1 cellular context compared by ENCODE assay signal in genomic region chr4:51844157-51845054, GRCh38.
TF ChIP-seq lines count a peak whose summit lies in the region.

No MANE protein-coding gene starts in this region.

TF ChIP-seq in HepG2, 621 proteins besides CTCF, POLR2A, EP300 and RAD21 (continued from another document):
- TF ChIP-seq ZNF816 (CRISPR knock-in tag; IDR thresholded peaks at IDR 0.05; ENCODE audit: borderline replicate concordance) (no peak), TAF1 (CRISPR knock-in tag; IDR thresholded peaks at IDR 0.05) (peak; percentile 69; the same call in 1 of the 2 replicates), ZNF30 (CRISPR knock-in tag; IDR thresholded peaks at IDR 0.05) (no peak), JUND (CRISPR knock-in tag; IDR thresholded peaks at IDR 0.05) (no peak), PRDM4 (CRISPR knock-in tag; IDR thresholded peaks at IDR 0.05; ENCODE audit: borderline replicate concordance) (no peak), HDAC6 (IDR thresholded peaks at IDR 0.05; ENCODE audit: low read depth, low read length) (no peak), FOSL1 (CRISPR knock-in tag; IDR thresholded peaks at IDR 0.05; ENCODE audit: borderline replicate concordance) (no peak), TBX2 (CRISPR knock-in tag; IDR thresholded peaks at IDR 0.05; ENCODE audit: borderline replicate concordance) (peak; percentile 64), ZSCAN29 (CRISPR knock-in tag; conservative IDR thresholded peaks at IDR 0.05) (no peak), HMGXB3 (CRISPR knock-in tag; IDR thresholded peaks at IDR 0.05; ENCODE audit: borderline replicate concordance) (no peak), PHF8 (CRISPR knock-in tag; IDR thresholded peaks at IDR 0.05) (peak; percentile 62), RNF2 (conservative IDR thresholded peaks at IDR 0.05; ENCODE audit: low read depth) (0 out of 2 replicates have a peak, but pooled peaks have one; percentile 57), ZNF256 (CRISPR knock-in tag; conservative IDR thresholded peaks at IDR 0.05) (no peak), FOXM1 (CRISPR knock-in tag; IDR thresholded peaks at IDR 0.05) (no peak), ZNF138 (CRISPR knock-in tag; IDR thresholded peaks at IDR 0.05; ENCODE audit: low read depth) (no peak), MED1 (CRISPR knock-in tag; IDR thresholded peaks at IDR 0.05) (peak; percentile 39; the same call in 1 of the 2 replicates), TCF7 (IDR thresholded peaks at IDR 0.05; ENCODE audit: low read depth) (no peak), MXD3 (CRISPR knock-in tag; IDR thresholded peaks at IDR 0.05) (peak; percentile 81; the same call in 1 of the 2 replicates), ZNF253 (CRISPR knock-in tag; IDR thresholded peaks at IDR 0.05; ENCODE audit: borderline replicate concordance) (no peak), ISX (CRISPR knock-in tag; conservative IDR thresholded peaks at IDR 0.05) (no peak)
- TF ChIP-seq, protein P1, sequence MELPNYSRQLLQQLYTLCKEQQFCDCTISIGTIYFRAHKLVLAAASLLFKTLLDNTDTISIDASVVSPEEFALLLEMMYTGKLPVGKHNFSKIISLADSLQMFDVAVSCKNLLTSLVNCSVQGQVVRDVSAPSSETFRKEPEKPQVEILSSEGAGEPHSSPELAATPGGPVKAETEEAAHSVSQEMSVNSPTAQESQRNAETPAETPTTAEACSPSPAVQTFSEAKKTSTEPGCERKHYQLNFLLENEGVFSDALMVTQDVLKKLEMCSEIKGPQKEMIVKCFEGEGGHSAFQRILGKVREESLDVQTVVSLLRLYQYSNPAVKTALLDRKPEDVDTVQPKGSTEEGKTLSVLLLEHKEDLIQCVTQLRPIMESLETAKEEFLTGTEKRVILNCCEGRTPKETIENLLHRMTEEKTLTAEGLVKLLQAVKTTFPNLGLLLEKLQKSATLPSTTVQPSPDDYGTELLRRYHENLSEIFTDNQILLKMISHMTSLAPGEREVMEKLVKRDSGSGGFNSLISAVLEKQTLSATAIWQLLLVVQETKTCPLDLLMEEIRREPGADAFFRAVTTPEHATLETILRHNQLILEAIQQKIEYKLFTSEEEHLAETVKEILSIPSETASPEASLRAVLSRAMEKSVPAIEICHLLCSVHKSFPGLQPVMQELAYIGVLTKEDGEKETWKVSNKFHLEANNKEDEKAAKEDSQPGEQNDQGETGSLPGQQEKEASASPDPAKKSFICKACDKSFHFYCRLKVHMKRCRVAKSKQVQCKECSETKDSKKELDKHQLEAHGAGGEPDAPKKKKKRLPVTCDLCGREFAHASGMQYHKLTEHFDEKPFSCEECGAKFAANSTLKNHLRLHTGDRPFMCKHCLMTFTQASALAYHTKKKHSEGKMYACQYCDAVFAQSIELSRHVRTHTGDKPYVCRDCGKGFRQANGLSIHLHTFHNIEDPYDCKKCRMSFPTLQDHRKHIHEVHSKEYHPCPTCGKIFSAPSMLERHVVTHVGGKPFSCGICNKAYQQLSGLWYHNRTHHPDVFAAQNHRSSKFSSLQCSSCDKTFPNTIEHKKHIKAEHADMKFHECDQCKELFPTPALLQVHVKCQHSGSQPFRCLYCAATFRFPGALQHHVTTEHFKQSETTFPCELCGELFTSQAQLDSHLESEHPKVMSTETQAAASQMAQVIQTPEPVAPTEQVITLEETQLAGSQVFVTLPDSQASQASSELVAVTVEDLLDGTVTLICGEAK (IDR thresholded peaks at IDR 0.05): no peak
- TF ChIP-seq, protein P1 (CRISPR knock-in tag; IDR thresholded peaks at IDR 0.05): peak; percentile 44; the same call in 1 of the 2 replicates
- TF ChIP-seq, protein P2, sequence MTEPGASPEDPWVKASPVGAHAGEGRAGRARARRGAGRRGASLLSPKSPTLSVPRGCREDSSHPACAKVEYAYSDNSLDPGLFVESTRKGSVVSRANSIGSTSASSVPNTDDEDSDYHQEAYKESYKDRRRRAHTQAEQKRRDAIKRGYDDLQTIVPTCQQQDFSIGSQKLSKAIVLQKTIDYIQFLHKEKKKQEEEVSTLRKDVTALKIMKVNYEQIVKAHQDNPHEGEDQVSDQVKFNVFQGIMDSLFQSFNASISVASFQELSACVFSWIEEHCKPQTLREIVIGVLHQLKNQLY (CRISPR knock-in tag; IDR thresholded peaks at IDR 0.05): 0 out of 2 replicates have a peak, but pooled peaks have one; percentile 29
- TF ChIP-seq, protein P3, sequence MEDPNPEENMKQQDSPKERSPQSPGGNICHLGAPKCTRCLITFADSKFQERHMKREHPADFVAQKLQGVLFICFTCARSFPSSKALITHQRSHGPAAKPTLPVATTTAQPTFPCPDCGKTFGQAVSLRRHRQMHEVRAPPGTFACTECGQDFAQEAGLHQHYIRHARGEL (CRISPR knock-in tag; IDR thresholded peaks at IDR 0.05): no peak
- TF ChIP-seq, protein P4, sequence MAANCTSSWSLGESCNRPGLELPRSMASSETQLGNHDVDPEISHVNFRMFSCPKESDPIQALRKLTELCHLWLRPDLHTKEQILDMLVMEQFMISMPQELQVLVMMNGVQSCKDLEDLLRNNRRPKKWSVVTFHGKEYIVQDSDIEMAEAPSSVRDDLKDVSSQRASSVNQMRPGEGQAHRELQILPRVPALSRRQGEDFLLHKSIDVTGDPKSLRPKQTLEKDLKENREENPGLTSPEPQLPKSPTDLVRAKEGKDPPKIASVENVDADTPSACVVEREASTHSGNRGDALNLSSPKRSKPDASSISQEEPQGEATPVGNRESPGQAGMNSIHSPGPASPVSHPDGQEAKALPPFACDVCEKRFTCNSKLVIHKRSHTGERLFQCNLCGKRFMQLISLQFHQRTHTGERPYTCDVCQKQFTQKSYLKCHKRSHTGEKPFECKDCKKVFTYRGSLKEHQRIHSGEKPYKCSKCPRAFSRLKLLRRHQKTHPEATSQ (CRISPR knock-in tag; IDR thresholded peaks at IDR 0.05; ENCODE audit: borderline replicate concordance): 0 out of 2 replicates have a peak, but pooled peaks have one; percentile 69
- TF ChIP-seq, protein P5, sequence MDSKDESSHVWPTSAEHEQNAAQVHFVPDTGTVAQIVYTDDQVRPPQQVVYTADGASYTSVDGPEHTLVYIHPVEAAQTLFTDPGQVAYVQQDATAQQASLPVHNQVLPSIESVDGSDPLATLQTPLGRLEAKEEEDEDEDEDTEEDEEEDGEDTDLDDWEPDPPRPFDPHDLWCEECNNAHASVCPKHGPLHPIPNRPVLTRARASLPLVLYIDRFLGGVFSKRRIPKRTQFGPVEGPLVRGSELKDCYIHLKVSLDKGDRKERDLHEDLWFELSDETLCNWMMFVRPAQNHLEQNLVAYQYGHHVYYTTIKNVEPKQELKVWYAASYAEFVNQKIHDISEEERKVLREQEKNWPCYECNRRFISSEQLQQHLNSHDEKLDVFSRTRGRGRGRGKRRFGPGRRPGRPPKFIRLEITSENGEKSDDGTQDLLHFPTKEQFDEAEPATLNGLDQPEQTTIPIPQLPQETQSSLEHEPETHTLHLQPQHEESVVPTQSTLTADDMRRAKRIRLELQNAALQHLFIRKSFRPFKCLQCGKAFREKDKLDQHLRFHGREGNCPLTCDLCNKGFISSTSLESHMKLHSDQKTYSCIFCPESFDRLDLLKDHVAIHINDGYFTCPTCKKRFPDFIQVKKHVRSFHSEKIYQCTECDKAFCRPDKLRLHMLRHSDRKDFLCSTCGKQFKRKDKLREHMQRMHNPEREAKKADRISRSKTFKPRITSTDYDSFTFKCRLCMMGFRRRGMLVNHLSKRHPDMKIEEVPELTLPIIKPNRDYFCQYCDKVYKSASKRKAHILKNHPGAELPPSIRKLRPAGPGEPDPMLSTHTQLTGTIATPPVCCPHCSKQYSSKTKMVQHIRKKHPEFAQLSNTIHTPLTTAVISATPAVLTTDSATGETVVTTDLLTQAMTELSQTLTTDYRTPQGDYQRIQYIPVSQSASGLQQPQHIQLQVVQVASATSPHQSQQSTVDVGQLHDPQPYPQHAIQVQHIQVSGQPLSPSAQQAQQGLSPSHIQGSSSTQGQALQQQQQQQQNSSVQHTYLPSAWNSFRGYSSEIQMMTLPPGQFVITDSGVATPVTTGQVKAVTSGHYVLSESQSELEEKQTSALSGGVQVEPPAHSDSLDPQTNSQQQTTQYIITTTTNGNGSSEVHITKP (CRISPR knock-in tag; IDR thresholded peaks at IDR 0.05; ENCODE audit: low read depth): no peak
- TF ChIP-seq, protein P6, sequence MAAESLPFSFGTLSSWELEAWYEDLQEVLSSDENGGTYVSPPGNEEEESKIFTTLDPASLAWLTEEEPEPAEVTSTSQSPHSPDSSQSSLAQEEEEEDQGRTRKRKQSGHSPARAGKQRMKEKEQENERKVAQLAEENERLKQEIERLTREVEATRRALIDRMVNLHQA (CRISPR knock-in tag; IDR thresholded peaks at IDR 0.05): no peak
- TF ChIP-seq, protein P7, sequence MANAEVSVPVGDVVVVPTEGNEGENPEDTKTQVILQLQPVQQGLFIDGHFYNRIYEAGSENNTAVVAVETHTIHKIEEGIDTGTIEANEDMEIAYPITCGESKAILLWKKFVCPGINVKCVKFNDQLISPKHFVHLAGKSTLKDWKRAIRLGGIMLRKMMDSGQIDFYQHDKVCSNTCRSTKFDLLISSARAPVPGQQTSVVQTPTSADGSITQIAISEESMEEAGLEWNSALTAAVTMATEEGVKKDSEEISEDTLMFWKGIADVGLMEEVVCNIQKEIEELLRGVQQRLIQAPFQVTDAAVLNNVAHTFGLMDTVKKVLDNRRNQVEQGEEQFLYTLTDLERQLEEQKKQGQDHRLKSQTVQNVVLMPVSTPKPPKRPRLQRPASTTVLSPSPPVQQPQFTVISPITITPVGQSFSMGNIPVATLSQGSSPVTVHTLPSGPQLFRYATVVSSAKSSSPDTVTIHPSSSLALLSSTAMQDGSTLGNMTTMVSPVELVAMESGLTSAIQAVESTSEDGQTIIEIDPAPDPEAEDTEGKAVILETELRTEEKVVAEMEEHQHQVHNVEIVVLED (CRISPR knock-in tag; IDR thresholded peaks at IDR 0.05; ENCODE audit: borderline replicate concordance): peak; percentile 67; the same call in 1 of the 2 replicates
